Comparison of ENCODE assay signal across 20 cellular contexts in the genomic region with DNA sequence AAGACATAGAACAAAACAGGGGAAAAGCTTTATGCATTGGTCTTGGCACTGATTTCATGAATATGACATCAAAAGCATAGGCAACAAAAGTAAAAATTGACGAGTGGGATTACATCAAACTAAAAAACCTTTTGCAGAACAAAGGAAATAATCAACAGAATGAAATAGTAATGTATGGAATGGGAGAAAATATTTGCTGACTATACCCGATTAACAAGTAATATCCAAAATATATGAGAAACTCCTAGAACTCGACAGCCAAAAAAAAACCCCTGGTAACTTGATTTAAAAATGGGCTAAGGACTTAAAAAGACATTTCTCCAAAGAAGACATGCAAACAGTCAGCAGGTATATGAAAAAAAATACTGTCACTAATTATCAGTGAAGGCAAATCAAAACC.
DNase-seq lines count a peak whose midpoint lies in the region; ATAC-seq, FAIRE-seq and TF ChIP-seq lines count a peak whose summit lies in the region.
"Had no signal": no experiment of that assay in that cellular context is flagged by ENCODE, and none has a peak within 500 bp of the region (broad histone marks: within the 10 kb centered on the region; RNA-seq: fewer than 3 reads in every experiment).

No MANE protein-coding gene starts in this region.

- H4K20me1 ChIP-seq in HepG2 (ENCODE audit: insufficient read depth, low read length) (no peaks in the 10 kb centered on the region), OCI-LY7 (ENCODE audit: insufficient read depth, low read length) (no peaks in the 10 kb centered on the region), keratinocyte (ENCODE audit: control insufficient read depth, extremely low read depth, insufficient read depth, low read length) (no peaks in the 10 kb centered on the region)
- H4K20me1 ChIP-seq: BLaER1 treated with 17β-estradiol and CSF1 and Interleukin-3, amounts not matched to agents 10 nM and 100 nM had no signal

- ATAC-seq in HepG2 (no peak), right lobe of liver (no peak)
- no peak for ATAC-seq in CD8-positive, alpha-beta T cell
- ATAC-seq: A549, GM12878 had no signal

- H3K36me3 Mint-ChIP-seq in CD8-positive, alpha-beta T cell, result no peaks in the 10 kb centered on the region

- H2AFZ ChIP-seq in HepG2 (ENCODE audit: low read length) (no peak overlapping the region), OCI-LY7 (ENCODE audit: low read length) (0 out of 2 replicates have a peak overlapping the region, but pooled peaks have one; percentile 10), keratinocyte (ENCODE audit: control insufficient read depth, low read length) (no peak overlapping the region)

- POLR2A ChIA-PET in HepG2 (lab: Yijun Ruan, JAX) (no interaction called here), OCI-LY7 (lab: Charles Lee) (interaction anchor here (1.3 kb wide), 1 partner anchor 9 kb away, joined by 6 read pairs; no protein-coding TSS in a partner anchor)
- POLR2A ChIA-PET in CD8-positive, alpha-beta T cell (lab: Charles Lee), result no interaction called here

- no peak overlapping the region for H3K4me3 ChIP-seq in HepG2 (replicated peaks in 1 of 3; ENCODE audit: insufficient read depth in 1 of 3, low read depth in 2 of 3, low read length in 3 of 3)
- H3K4me3 ChIP-seq in right lobe of liver, result no peak overlapping the region
- no peak overlapping the region for H3K4me3 ChIP-seq in OCI-LY7 (ENCODE audit: low read depth, low read length, poor library complexity, severe bottlenecking)
- H3K4me3 ChIP-seq in keratinocyte (ENCODE audit: control insufficient read depth in 2 of 3, extremely low read depth in 1 of 3, insufficient read depth in 2 of 3, low read depth in 1 of 3, low read length in 3 of 3), result no peak overlapping the region
- H3K4me3 ChIP-seq in CD8-positive, alpha-beta T cell (ENCODE audit: low read depth, low read length), result no peak overlapping the region
- H3K4me3 ChIP-seq: A549; BLaER1 treated with 17β-estradiol and CSF1 and Interleukin-3, amounts not matched to agents 10 nM and 100 nM; GM12878 had no signal

- no peak overlapping the region for H3K27ac Mint-ChIP-seq in CD8-positive, alpha-beta T cell
- H3K27ac Mint-ChIP-seq: B cell; CD4-positive, alpha-beta T cell; CD8-positive, alpha-beta memory T cell had no signal

- H3K4me2 ChIP-seq in HepG2 (ENCODE audit: low read depth, low read length), result no peak overlapping the region
- H3K4me2 ChIP-seq in OCI-LY7 (ENCODE audit: low read length), result no peak overlapping the region
- H3K4me2 ChIP-seq in keratinocyte (ENCODE audit: control insufficient read depth, extremely low read depth, insufficient read depth, low read depth, low read length), result no peak overlapping the region
- H3K4me2 ChIP-seq: A549; BLaER1 treated with 17β-estradiol and CSF1 and Interleukin-3, amounts not matched to agents 10 nM and 100 nM had no signal

- no peaks in the 10 kb centered on the region for H3K79me2 ChIP-seq in HepG2 (ENCODE audit: insufficient read depth, low read length)
- H3K79me2 ChIP-seq in OCI-LY7 (ENCODE audit: insufficient read depth, low read depth, low read length), result no peaks in the 10 kb centered on the region
- no peaks in the 10 kb centered on the region for H3K79me2 ChIP-seq in keratinocyte (ENCODE audit: control insufficient read depth, insufficient read depth, low read length)

- no peak for TF ChIP-seq RAD21 in HepG2 (CRISPR knock-in tag; IDR thresholded peaks at IDR 0.05)

- dilution Hi-C loops in keratinocyte (cut with MboI; ENCODE audit: extremely low pct_ligation_motif_present, low sequenced_read_pairs), result no loop called here

- DNase-seq in HepG2 (ENCODE audit: low spot score) (no peak), right lobe of liver (no peak), OCI-LY7 (ENCODE audit: low spot score) (no peak), keratinocyte (ENCODE audit: low read depth, low spot score) (no peak), cerebellar cortex (ENCODE audit: low spot score) (no peak)
- DNase-seq in CD8-positive, alpha-beta T cell, result no peak
- DNase-seq: AML-193; CD4-positive, alpha-beta T cell; CD8-positive, alpha-beta memory T cell; COR-L47; DMS79 treated with DMSO at 0.1 percent for 48 hours; GDM1 had no signal

- TF ChIP-seq POLR2A in HepG2 (IDR thresholded peaks at IDR 0.05; ENCODE audit: insufficient read depth in 1 of 2, low read depth in 2 of 2, low read length in 2 of 2), result no peak
- TF ChIP-seq POLR2A in right lobe of liver (IDR thresholded peaks at IDR 0.05), result no peak

- H3K9me3 ChIP-seq in HepG2 (ENCODE audit: low read length) (no peaks in the 10 kb centered on the region), right lobe of liver (peaks cover 0 to 6% (median 0%) of the 10 kb centered on the region in 4 donors), OCI-LY7 (ENCODE audit: low read length) (peaks cover 24% of the 10 kb centered on the region), keratinocyte (ENCODE audit: control insufficient read depth, low read depth, low read length) (peaks cover 4% of the 10 kb centered on the region)
- H3K9me3 ChIP-seq in CD8-positive, alpha-beta T cell (ENCODE audit: low read length), result no peaks in the 10 kb centered on the region
- H3K9me3 ChIP-seq: A549 had no signal

- H3K4me1 Mint-ChIP-seq in CD8-positive, alpha-beta T cell (ENCODE audit: low read depth), result no peaks in the 10 kb centered on the region
- H3K4me1 Mint-ChIP-seq: B cell; CD8-positive, alpha-beta memory T cell had no signal

- H3K9me3 Mint-ChIP-seq in CD8-positive, alpha-beta T cell, result peaks cover 12% of the 10 kb centered on the region

- no peaks in the 10 kb centered on the region for H3K9me2 ChIP-seq in OCI-LY7 (ENCODE audit: insufficient read depth, low read length)

- H3K36me3 ChIP-seq in HepG2 (replicated peaks in 1 of 2; ENCODE audit: control insufficient read depth in 1 of 2, insufficient read depth in 2 of 2, low read length in 2 of 2), result no peaks in the 10 kb centered on the region
- no peaks in the 10 kb centered on the region for H3K36me3 ChIP-seq in right lobe of liver
- H3K36me3 ChIP-seq in OCI-LY7 (ENCODE audit: insufficient read depth, low read length), result peaks cover 7% of the 10 kb centered on the region; the same call in 1 of the 2 replicates
- no peaks in the 10 kb centered on the region for H3K36me3 ChIP-seq in keratinocyte (ENCODE audit: control insufficient read depth in 2 of 2, extremely low read depth in 1 of 2, insufficient read depth in 2 of 2, low read length in 2 of 2)
- H3K36me3 ChIP-seq in CD8-positive, alpha-beta T cell (ENCODE audit: insufficient read depth, low read length), result no peaks in the 10 kb centered on the region
- H3K36me3 ChIP-seq: BLaER1 treated with 17β-estradiol and CSF1 and Interleukin-3, amounts not matched to agents 10 nM and 100 nM had no signal

- no TSS peak for BruUV-seq in HepG2 (replicated peaks; lab: Mats Ljungman, UMichigan)
- BruUV-seq in OCI-LY7 (replicated peaks; lab: Mats Ljungman, UMichigan), result no TSS peak

- H3K9me1 ChIP-seq in keratinocyte (ENCODE audit: control insufficient read depth, extremely low read depth, insufficient read depth, low read length), result no peaks in the 10 kb centered on the region

- no peak overlapping the region for H3K4me3 Mint-ChIP-seq in CD8-positive, alpha-beta T cell
- H3K4me3 Mint-ChIP-seq: B cell; CD4-positive, alpha-beta T cell; CD8-positive, alpha-beta memory T cell had no signal

- no peaks in the 10 kb centered on the region for H3K27me3 Mint-ChIP-seq in CD8-positive, alpha-beta T cell (ENCODE audit: low read depth)
- H3K27me3 Mint-ChIP-seq: B cell; CD4-positive, alpha-beta T cell had no signal

- no peak overlapping the region for H3K27ac ChIP-seq in HepG2 (ENCODE audit: extremely low read length, insufficient read depth, low read length)
- no peak overlapping the region for H3K27ac ChIP-seq in right lobe of liver
- H3K27ac ChIP-seq in OCI-LY7 (ENCODE audit: low read depth, low read length, poor library complexity, severe bottlenecking), result no peak overlapping the region
- H3K27ac ChIP-seq in keratinocyte (ENCODE audit: control insufficient read depth, insufficient read depth, low read length), result no peak overlapping the region
- H3K27ac ChIP-seq in CD8-positive, alpha-beta T cell (ENCODE audit: low read depth, low read length), result no peak overlapping the region
- H3K27ac ChIP-seq: 22Rv1; A549; BLaER1 treated with 17β-estradiol and CSF1 and Interleukin-3, amounts not matched to agents 10 nM and 100 nM; C4-2B had no signal

- TF ChIP-seq CTCF in HepG2 (CRISPR knock-in tag; IDR thresholded peaks at IDR 0.05) (no peak), right lobe of liver (IDR thresholded peaks at IDR 0.05) (no peak), OCI-LY7 (conservative IDR thresholded peaks at IDR 0.05; ENCODE audit: low read length) (no peak), keratinocyte (optimal IDR thresholded peaks at IDR 0.05 in 1 of 3, IDR thresholded peaks at IDR 0.05 in 1 of 3, conservative IDR thresholded peaks at IDR 0.05 in 1 of 3; ENCODE audit: extremely low read depth in 1 of 3, insufficient read depth in 2 of 3, low read length in 3 of 3) (no peak)
- no peak for TF ChIP-seq CTCF in CD8-positive, alpha-beta T cell (IDR thresholded peaks at IDR 0.05)

- H3K9ac ChIP-seq in HepG2 (ENCODE audit: insufficient read depth, low read depth, low read length) (no peak overlapping the region), keratinocyte (ENCODE audit: control insufficient read depth, extremely low read depth, insufficient read depth, low read length) (no peak overlapping the region)
- H3K9ac ChIP-seq: BLaER1 treated with 17β-estradiol and CSF1 and Interleukin-3, amounts not matched to agents 10 nM and 100 nM had no signal

- H3K4me1 ChIP-seq in HepG2 (ENCODE audit: insufficient read depth, low read length), result no peaks in the 10 kb centered on the region
- H3K4me1 ChIP-seq in right lobe of liver, result no peaks in the 10 kb centered on the region
- peaks cover 12% of the 10 kb centered on the region for H3K4me1 ChIP-seq in OCI-LY7 (ENCODE audit: insufficient read depth, low read length, poor library complexity, severe bottlenecking)
- H3K4me1 ChIP-seq in keratinocyte (ENCODE audit: control insufficient read depth, extremely low read depth, insufficient read depth, low read length), result peaks cover under 1% of the 10 kb centered on the region
- no peaks in the 10 kb centered on the region for H3K4me1 ChIP-seq in CD8-positive, alpha-beta T cell (ENCODE audit: insufficient read depth, low read length)
- H3K4me1 ChIP-seq: A549 had no signal

- no peak for FAIRE-seq in HepG2 (lab: Jason Lieb, UNC)
- peak; percentile 29 for FAIRE-seq in keratinocyte (lab: Jason Lieb, UNC)
- FAIRE-seq: A549, GM12878, GM12892, GM18507 had no signal

- CTCF ChIA-PET in HepG2 (lab: Yijun Ruan, JAX; ENCODE audit: low intra/inter-chr PET ratio, low total read pairs) (no interaction called here), OCI-LY7 (lab: Charles Lee; ENCODE audit: unreplicated experiment) (no interaction called here)
- CTCF ChIA-PET in CD8-positive, alpha-beta T cell (lab: Charles Lee), result no interaction called here

- in situ Hi-C loops in HepG2 (cut with HindIII; ENCODE audit: extremely low pct_ligation_motif_present, low pct_unique_long_range_greater_than_20kb), result no loop called here

- intact Hi-C loops in HepG2 (cut with micrococcal nuclease; ENCODE audit: unreplicated experiment), result no loop called here
- intact Hi-C loops in right lobe of liver (cut with DNase I), result no loop called here
- intact Hi-C loops in OCI-LY7 (cut with micrococcal nuclease; ENCODE audit: unreplicated experiment), result no loop called here
- intact Hi-C loops in CD8-positive, alpha-beta T cell (cut with DNase I, micrococcal nuclease), result no loop called here

- H3K27me3 ChIP-seq in HepG2 (ENCODE audit: control insufficient read depth in 1 of 2, insufficient read depth in 2 of 2, low read length in 2 of 2), result no peaks in the 10 kb centered on the region
- no peaks in the 10 kb centered on the region for H3K27me3 ChIP-seq in right lobe of liver
- no peaks in the 10 kb centered on the region for H3K27me3 ChIP-seq in keratinocyte (ENCODE audit: control insufficient read depth, extremely low read depth, insufficient read depth, low read length)
- no peaks in the 10 kb centered on the region for H3K27me3 ChIP-seq in CD8-positive, alpha-beta T cell (ENCODE audit: insufficient read depth, low read length)
- H3K27me3 ChIP-seq: BLaER1 treated with 17β-estradiol and CSF1 and Interleukin-3, amounts not matched to agents 10 nM and 100 nM had no signal

- TF ChIP-seq EP300 in HepG2 (IDR thresholded peaks at IDR 0.05; ENCODE audit: low read depth in 2 of 2, low read length in 2 of 2) (no peak), HepG2 (CRISPR knock-in tag; IDR thresholded peaks at IDR 0.05; ENCODE audit: borderline replicate concordance) (no peak)

- WGBS in HepG2 (ENCODE audit: low lambda C conversion rate), result 21% methylated on average over 3 of the region's 3 CpGs
- WGBS in right lobe of liver (ENCODE audit: insufficient coverage, low coverage, low lambda C conversion rate, missing lambda C conversion rate), result 64% methylated on average over 3 of the region's 3 CpGs
